ENCODE assay signal across 9 cellular contexts in the genomic region with DNA sequence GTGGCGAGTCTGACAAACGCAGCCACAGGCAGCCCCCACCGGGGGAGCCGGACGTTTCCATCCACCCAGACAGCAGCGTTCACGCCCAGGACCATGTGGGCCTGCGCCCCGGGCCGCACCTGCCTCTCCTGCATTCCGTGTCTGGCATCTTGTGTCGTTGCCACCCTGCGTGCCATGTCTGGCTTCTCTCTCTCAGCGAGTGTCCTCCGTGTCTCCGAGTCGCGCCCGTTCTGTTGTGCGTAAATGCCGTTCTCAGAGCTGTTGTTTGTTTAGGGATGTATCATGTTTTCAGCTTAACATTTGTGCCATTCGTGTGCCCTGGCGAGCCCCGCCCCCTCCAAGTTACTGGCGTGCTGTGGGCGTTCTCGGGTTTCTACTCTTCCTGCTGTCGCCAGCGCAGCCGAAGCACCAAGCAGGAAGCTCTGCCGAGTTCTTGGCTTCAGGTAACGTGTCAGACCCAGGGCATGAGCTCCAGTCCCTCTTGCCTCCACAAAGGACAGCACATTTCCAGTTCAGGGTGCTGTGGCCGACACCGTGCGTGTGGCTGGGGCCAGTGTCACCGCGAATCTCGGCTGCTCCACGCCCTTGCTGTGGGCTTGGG. TPM values are rescaled to one million over a fixed set of nuclear protein-coding genes. Genes with fewer than 3 reads are reported as not detected.
A peak's percentile ranks its signal among the peaks of the same experiment; 100 is the strongest.
DNase-seq lines count a peak whose midpoint lies in the region; ATAC-seq and TF ChIP-seq lines count a peak whose summit lies in the region.
"Had no signal": no experiment of that assay in that cellular context is flagged by ENCODE, and none has a peak within 500 bp of the region (broad histone marks: within the 10 kb centered on the region; RNA-seq: fewer than 3 reads in every experiment).

No MANE protein-coding gene starts in this region.

- H3K4me3 ChIP-seq in lower lobe of right lung: no peak overlapping the region
- H3K4me3 ChIP-seq: PC-9 had no signal

- TF ChIP-seq CTCF in lower lobe of right lung (IDR thresholded peaks at IDR 0.05): no peak

- peaks cover 49% of the 10 kb centered on the region for H3K27me3 ChIP-seq in lower lobe of right lung (ENCODE audit: low read depth)

- no peaks in the 10 kb centered on the region for H3K36me3 ChIP-seq in lower lobe of right lung

- no peaks in the 10 kb centered on the region for H3K9me3 ChIP-seq in lower lobe of right lung

- no peaks in the 10 kb centered on the region for H3K4me1 ChIP-seq in lower lobe of right lung

- H3K27ac ChIP-seq in lower lobe of right lung: no peak overlapping the region
- H3K27ac ChIP-seq: PC-9 had no signal

- H3K4me1 Mint-ChIP-seq in activated naive CD4-positive, alpha-beta T cell treated with anti-CD3 and anti-CD28 coated beads, Interleukin-2, amount 10 ng/mL, durations not matched to agents 7 days and 5 days: peaks cover 47% of the 10 kb centered on the region

- DNase-seq in NCI-H526 (lab: John Stamatoyannopoulos, UW) (peak; percentile 44 to 78), NCI-H526 treated with DMSO at 0.1 percent for 48 hours (lab: John Stamatoyannopoulos, UW) (no peak), NCI-H69 (lab: John Stamatoyannopoulos, UW) (peak; percentile 77), lower lobe of right lung (no peak), nucleus accumbens (lab: John Stamatoyannopoulos, UW) (no peak)
- DNase-seq in activated naive CD4-positive, alpha-beta T cell treated with anti-CD3 and anti-CD28 coated beads, Interleukin-2, amount 10 ng/mL, durations not matched to agents 7 days and 5 days: peak; percentile 77
- peak; percentile 55 for DNase-seq in stimulated activated CD4-positive, alpha-beta T cell treated with anti-CD3 and anti-CD28 coated beads, Interleukin-4, amount 100 ng/mL, for 1 hour

- peak overlapping the region; percentile 76 for H3K4me3 Mint-ChIP-seq in activated naive CD4-positive, alpha-beta T cell treated with anti-CD3 and anti-CD28 coated beads, Interleukin-2, amount 10 ng/mL, durations not matched to agents 7 days and 5 days

- intact Hi-C loops in lower lobe of right lung (cut with DNase I): no loop called here

- peaks cover 8% of the 10 kb centered on the region for H3K36me3 Mint-ChIP-seq in activated naive CD4-positive, alpha-beta T cell treated with anti-CD3 and anti-CD28 coated beads, Interleukin-2, amount 10 ng/mL, durations not matched to agents 7 days and 5 days

- CTCF ChIA-PET in activated naive CD4-positive, alpha-beta T cell treated with anti-CD3 and anti-CD28 coated beads, Interleukin-2, amount 10 ng/mL, durations not matched to agents 7 days and 5 days (lab: Charles Lee): interaction anchor here (0.9 to 1.7 kb wide), 5 partner anchors 11 to 25 kb away, joined by 3 to 5 read pairs (median 4); no protein-coding TSS in a partner anchor

- peaks cover 51% of the 10 kb centered on the region for H3K27me3 Mint-ChIP-seq in activated naive CD4-positive, alpha-beta T cell treated with anti-CD3 and anti-CD28 coated beads, Interleukin-2, amount 10 ng/mL, durations not matched to agents 7 days and 5 days

- peaks cover 19% of the 10 kb centered on the region for H3K9me3 Mint-ChIP-seq in activated naive CD4-positive, alpha-beta T cell treated with anti-CD3 and anti-CD28 coated beads, Interleukin-2, amount 10 ng/mL, durations not matched to agents 7 days and 5 days

- H3K27ac Mint-ChIP-seq in activated naive CD4-positive, alpha-beta T cell treated with anti-CD3 and anti-CD28 coated beads, Interleukin-2, amount 10 ng/mL, durations not matched to agents 7 days and 5 days: peak overlapping the region; percentile 96

- ATAC-seq in lower lobe of right lung: no peak
- ATAC-seq in HG03135 (IDR thresholded peaks at IDR 0.05; ENCODE audit: unreplicated experiment): no peak

RNA-seq across cellular contexts. Expression of gene NOC4L, which starts 34.6 kb away (rescaled TPM):
- 15.8 TPM for total RNA-seq in lower lobe of right lung

RNA-seq across cellular contexts. Expression of gene DDX51, which starts 34.8 kb away (rescaled TPM):
- total RNA-seq in lower lobe of right lung: 11.9 TPM

Comparison
In these comparisons a context has a peak if more than half of its experiments do, and no peak if none do; other contexts are left out.
1. DNase-seq: peak in NCI-H526 (2 of 2), NCI-H69 (single experiment), activated naive CD4-positive, alpha-beta T cell treated with anti-CD3 and anti-CD28 coated beads, Interleukin-2, amount 10 ng/mL, durations not matched to agents 7 days and 5 days (single experiment) and stimulated activated CD4-positive, alpha-beta T cell treated with anti-CD3 and anti-CD28 coated beads, Interleukin-4, amount 100 ng/mL, for 1 hour (single experiment); none in NCI-H526 treated with DMSO at 0.1 percent for 48 hours (single experiment), lower lobe of right lung (single experiment) and nucleus accumbens (0 of 56).